In genomic region chrX:137051978-137052640, GRCh38 we compare ENCODE assay signal across 9 cellular contexts. TPM values are rescaled to one million over a fixed set of nuclear protein-coding genes. Genes with fewer than 3 reads are reported as not detected.
DNase-seq lines count a peak whose midpoint lies in the region; ATAC-seq, FAIRE-seq and TF ChIP-seq lines count a peak whose summit lies in the region.
"Had no signal": no experiment of that assay in that cellular context is flagged by ENCODE, and none has a peak within 500 bp of the region (broad histone marks: within the 10 kb centered on the region; RNA-seq: fewer than 3 reads in every experiment).

No MANE protein-coding gene starts in this region.

- peak overlapping the region; percentile 56 for H3K4me2 ChIP-seq in BLaER1

- no peaks in the 10 kb centered on the region for H3K9me3 Mint-ChIP-seq in naive B cell

- H3K27ac Mint-ChIP-seq in naive B cell, result peak overlapping the region in 3 of 6 donors; percentile 5 to 47 (median 37)

- ATAC-seq in HG03354 (IDR thresholded peaks at IDR 0.05; ENCODE audit: poor library complexity, severe bottlenecking, unreplicated experiment), result peak; percentile 99
- peak; percentile 85 for ATAC-seq in naive B cell (ENCODE audit: low read depth in 2 of 2)

- H3K4me3 Mint-ChIP-seq in naive B cell, result peak overlapping the region; percentile 75 to 93 (median 88)

- H3K36me3 Mint-ChIP-seq in naive B cell, result no peaks in the 10 kb centered on the region

- DNase-seq in GM19239 (ENCODE audit: insufficient read length, low spot score), result peak; percentile 40
- DNase-seq in NCI-H82 treated with DMSO at 0.1 percent for 48 hours (lab: John Stamatoyannopoulos, UW; ENCODE audit: unreplicated experiment), result peak; percentile 35
- peak; percentile 34 for DNase-seq in activated CD8-positive, alpha-beta memory T cell treated with anti-CD3 and anti-CD28 coated beads, Interleukin-2, amount 50 U/mL, for 24 hours (ENCODE audit: extremely low read depth)
- DNase-seq in erythroblast (lab: John Stamatoyannopoulos, UW), result peak; percentile 59 to 66
- DNase-seq in naive B cell, result peak; percentile 68
- DNase-seq in stimulated activated CD8-positive, alpha-beta memory T cell treated with anti-CD3 and anti-CD28 coated beads, Interleukin-7, amount 100 ng/mL, for 4 hours (ENCODE audit: low read depth in 2 of 2), result peak; percentile 68 to 75

- peaks cover 35 to 56% (median 42%) of the 10 kb centered on the region in 3 donors for H3K27me3 Mint-ChIP-seq in naive B cell

- no peak overlapping the region for H3K9ac ChIP-seq in BLaER1

- no peaks in the 10 kb centered on the region for H3K4me1 ChIP-seq in BLaER1

- peak; percentile 84 for FAIRE-seq in GM19239 (lab: Jason Lieb, UNC)

- no peaks in the 10 kb centered on the region for H3K36me3 ChIP-seq in BLaER1

- no peaks in the 10 kb centered on the region for H3K9me3 ChIP-seq in BLaER1

- peaks cover 64% of the 10 kb centered on the region for H3K27me3 ChIP-seq in BLaER1

- no peaks in the 10 kb centered on the region for H4K20me1 ChIP-seq in BLaER1

- peak overlapping the region; percentile 41 for H3K4me3 ChIP-seq in BLaER1

- no peak for TF ChIP-seq POLR2A in erythroblast (IDR thresholded peaks at IDR 0.05; ENCODE audit: low read length)

- peaks cover 3 to 17% (median 9%) of the 10 kb centered on the region in 3 donors for H3K4me1 Mint-ChIP-seq in naive B cell

- H3K27ac ChIP-seq in BLaER1, result no peak overlapping the region

RNA-seq across cellular contexts. Expression of gene GPR101, which starts 18.3 kb away (rescaled TPM):
- under 1 TPM in 2 of 6 donors, not detected in 4; 0.24 to 0.25 TPM for polyA plus RNA-seq in naive B cell (ENCODE audit: low read depth in 6 of 6)
- polyA plus RNA-seq: adipose tissue had no signal
